Comparison of ENCODE assay signal across 10 cellular contexts in the genomic region with DNA sequence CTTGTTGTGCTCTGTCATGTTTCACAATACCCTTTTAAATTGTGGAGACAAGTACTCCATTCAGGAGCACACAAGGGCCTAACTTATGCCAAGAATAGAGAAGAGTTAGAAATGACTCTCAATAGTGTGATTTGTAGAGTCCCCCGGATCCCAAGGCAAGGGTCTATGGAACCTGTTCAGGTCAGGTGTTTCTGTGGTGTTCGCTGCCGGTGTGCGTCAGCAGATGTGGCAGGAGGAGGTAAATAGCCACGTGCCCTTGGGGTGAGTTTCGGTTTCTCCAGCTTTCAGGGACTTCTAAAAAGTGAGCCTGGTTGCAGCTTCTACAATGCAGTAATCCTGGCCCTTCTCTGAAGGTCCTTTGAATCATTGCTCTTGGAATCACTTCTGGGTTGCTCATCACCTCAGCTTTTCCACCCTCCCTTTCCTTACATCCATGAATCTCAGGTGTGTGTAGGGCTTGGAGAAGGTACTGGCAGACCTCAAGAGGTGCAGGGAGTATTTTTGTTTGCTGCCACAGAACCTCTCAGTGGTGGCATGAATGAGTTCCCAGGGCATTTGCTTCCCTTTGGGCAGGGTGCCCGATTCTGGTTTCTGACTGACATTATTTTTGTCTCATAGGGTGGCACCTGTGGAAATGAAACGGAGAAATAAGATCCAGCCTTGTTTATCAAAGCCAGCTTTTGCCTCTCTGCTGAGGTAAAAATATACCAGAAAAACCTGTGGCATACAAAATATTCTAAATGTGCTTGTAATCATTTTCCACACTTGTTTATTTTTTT. TPM values are rescaled to one million over a fixed set of nuclear protein-coding genes. Genes with fewer than 3 reads are reported as not detected.
A peak's percentile ranks its signal among the peaks of the same experiment; 100 is the strongest.
DNase-seq lines count a peak whose midpoint lies in the region; ATAC-seq and TF ChIP-seq lines count a peak whose summit lies in the region.
"Had no signal": no experiment of that assay in that cellular context is flagged by ENCODE, and none has a peak within 500 bp of the region (broad histone marks: within the 10 kb centered on the region; RNA-seq: fewer than 3 reads in every experiment).

No MANE protein-coding gene starts in this region.

- peak; percentile 80 for ATAC-seq in HG03135 (IDR thresholded peaks at IDR 0.05; ENCODE audit: unreplicated experiment)
- ATAC-seq in GM18519 (IDR thresholded peaks at IDR 0.05; ENCODE audit: low FRiP score, unreplicated experiment): no peak

- intact Hi-C loops in stomach (cut with DNase I; ENCODE audit: low total_unique reads) (no loop called here), uterus (cut with DNase I; ENCODE audit: low total_unique reads) (no loop called here)

- 39 to 71% (median 57%) methylated on average over 8 of the region's 8 CpGs for WGBS in stomach, 5 donors

- peak; percentile 11 for DNase-seq in NCI-H2171 treated with DMSO at 0.1 percent for 48 hours (lab: John Stamatoyannopoulos, UW)
- no peak for DNase-seq in NCI-H2171 (lab: John Stamatoyannopoulos, UW)
- DNase-seq in stomach: peak; percentile 69
- no peak for DNase-seq in WERI-Rb-1
- no peak for DNase-seq in uterus

- TF ChIP-seq EP300 in stomach (IDR thresholded peaks at IDR 0.05): no peak

- H3K27ac ChIP-seq in stomach (peak overlapping the region; percentile 41 to 80 (median 63)), WERI-Rb-1 (no peak overlapping the region), uterus (no peak overlapping the region)

- no peaks in the 10 kb centered on the region for H3K36me3 ChIP-seq in endocrine pancreas (ENCODE audit: control insufficient read depth, insufficient read depth, low read length)
- H3K36me3 ChIP-seq in stomach: peaks cover 0 to 5% (median 0%) of the 10 kb centered on the region in 4 donors
- H3K36me3 ChIP-seq in WERI-Rb-1: no peaks in the 10 kb centered on the region
- H3K36me3 ChIP-seq in uterus: no peaks in the 10 kb centered on the region

- H3K4me3 ChIP-seq in endocrine pancreas (ENCODE audit: control insufficient read depth, insufficient read depth, low read length) (peak overlapping the region; percentile 53), stomach (no peak overlapping the region), WERI-Rb-1 (ENCODE audit: low read depth, low read length) (no peak overlapping the region), uterus (no peak overlapping the region)
- H3K4me3 ChIP-seq: skin epidermis had no signal

- TF ChIP-seq CTCF in stomach (IDR thresholded peaks at IDR 0.05) (no peak), WERI-Rb-1 (IDR thresholded peaks at IDR 0.05; ENCODE audit: low read depth, low read length) (no peak), uterus (IDR thresholded peaks at IDR 0.05) (no peak)

- no peaks in the 10 kb centered on the region for H3K27me3 ChIP-seq in endocrine pancreas (ENCODE audit: control insufficient read depth, insufficient read depth, low read length)
- H3K27me3 ChIP-seq in stomach: no peaks in the 10 kb centered on the region
- no peaks in the 10 kb centered on the region for H3K27me3 ChIP-seq in WERI-Rb-1 (ENCODE audit: insufficient read depth, low read depth, severe bottlenecking)
- no peaks in the 10 kb centered on the region for H3K27me3 ChIP-seq in uterus

- TF ChIP-seq POLR2A in stomach (IDR thresholded peaks at IDR 0.05) (no peak), uterus (IDR thresholded peaks at IDR 0.05) (no peak)

- H3K9me3 ChIP-seq in endocrine pancreas (ENCODE audit: control insufficient read depth, low read length) (no peaks in the 10 kb centered on the region), stomach (no peaks in the 10 kb centered on the region), WERI-Rb-1 (ENCODE audit: severe bottlenecking) (no peaks in the 10 kb centered on the region), uterus (no peaks in the 10 kb centered on the region)

- peaks cover 45% of the 10 kb centered on the region for H3K4me1 ChIP-seq in endocrine pancreas (ENCODE audit: control insufficient read depth, insufficient read depth, low read length)
- H3K4me1 ChIP-seq in stomach: peaks cover 0 to 33% (median 12%) of the 10 kb centered on the region in 4 donors
- no peaks in the 10 kb centered on the region for H3K4me1 ChIP-seq in uterus

- peak overlapping the region; percentile 62 for H3K9ac ChIP-seq in endocrine pancreas (ENCODE audit: control insufficient read depth, insufficient read depth, low read length)

RNA-seq across cellular contexts. Expression of gene ST3GAL6, which starts 7.3 kb away (rescaled TPM):
- total RNA-seq in stomach (100 to 1,000 TPM in 1 of 5 donors, 10 to 100 TPM in 3, not detected in 1; 13.6 to 129 (median 40.3) TPM), uterus (10 to 100 TPM in 2 of 4 donors, 1 to 10 TPM in 2; 1.8 to 14.9 (median 9.6) TPM)
- 1 to 10 TPM; 5.8 to 7.7 (median 6.1) TPM for polyA plus RNA-seq in stomach
- total RNA-seq: NCI-H460 had no signal

Comparison
In these comparisons a context has a peak if more than half of its experiments do, and no peak if none do; other contexts are left out.
1. DNase-seq: peak in NCI-H2171 treated with DMSO at 0.1 percent for 48 hours (single experiment) and stomach (single experiment); none in NCI-H2171 (single experiment), WERI-Rb-1 (single experiment) and uterus (0 of 2).
2. H3K27ac ChIP-seq: peak in stomach (5 of 5); none in WERI-Rb-1 (single experiment) and uterus (0 of 2).